ENCODE assay signal across 22 cellular contexts in the genomic region with DNA sequence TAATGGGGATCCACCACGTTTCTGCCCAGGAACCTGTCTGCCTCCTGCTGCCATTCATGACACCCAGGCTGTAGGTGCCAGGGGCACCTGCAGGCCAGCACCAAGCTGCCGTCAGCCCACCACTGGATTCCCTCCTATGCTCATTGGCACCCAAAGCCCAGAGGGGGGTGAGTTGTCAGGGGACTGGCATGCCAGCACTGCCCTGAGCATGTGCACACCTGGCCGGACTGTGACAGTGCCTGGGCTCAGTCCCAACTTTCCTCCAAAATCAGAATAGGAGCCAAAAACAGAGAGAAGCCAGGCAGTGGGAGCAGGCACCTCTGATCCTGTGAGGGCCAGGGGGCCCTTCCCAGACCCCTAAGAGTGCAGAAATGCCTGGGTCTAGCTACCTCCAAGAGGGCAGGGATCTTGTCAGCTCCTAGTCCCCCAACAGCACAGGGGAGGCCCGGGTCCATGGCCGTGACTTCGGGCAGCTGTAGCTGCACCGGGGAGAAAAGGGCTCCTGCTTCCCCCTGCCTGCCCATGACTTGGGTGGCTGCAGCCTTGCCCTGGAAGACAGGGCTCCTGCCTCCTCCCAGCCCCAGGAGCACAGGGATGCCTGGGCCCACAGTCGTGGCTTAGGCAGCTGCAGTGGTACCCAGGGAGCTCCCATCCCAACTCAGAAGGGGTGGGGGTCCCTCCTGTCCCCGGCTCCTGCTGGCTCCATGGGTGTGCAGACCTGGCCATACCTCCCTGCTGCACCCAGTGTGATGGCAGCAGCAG.
DNase-seq lines count a peak whose midpoint lies in the region; ATAC-seq, FAIRE-seq and TF ChIP-seq lines count a peak whose summit lies in the region.
"Had no signal": no experiment of that assay in that cellular context is flagged by ENCODE, and none has a peak within 500 bp of the region (broad histone marks: within the 10 kb centered on the region; RNA-seq: fewer than 3 reads in every experiment).

No MANE protein-coding gene starts in this region.

- no peak overlapping the region for H4K91ac ChIP-seq in IMR-90 (ENCODE audit: insufficient read depth, low read depth, low read length)
- no peak overlapping the region for H4K91ac ChIP-seq in mesenchymal stem cell (ENCODE audit: low read length)

- H3K27ac Mint-ChIP-seq in WTC11 = peak overlapping the region; percentile 15; the same call in 1 of the 2 replicates
- H3K27ac Mint-ChIP-seq: CD8-positive, alpha-beta T cell; HFFc6 had no signal

- H3K18ac ChIP-seq in IMR-90 (ENCODE audit: low read depth, low read length) (no peak overlapping the region), mesenchymal stem cell (ENCODE audit: low read depth in 1 of 2, low read length in 2 of 2) (no peak overlapping the region)

- no peak for TF ChIP-seq RAD21 in IMR-90 (IDR thresholded peaks at IDR 0.05; ENCODE audit: low read length)

- H3K27ac ChIP-seq in IMR-90 (ENCODE audit: insufficient read depth, low read length) (no peak overlapping the region), mesenchymal stem cell (ENCODE audit: low read length, poor library complexity, severe bottlenecking) (no peak overlapping the region)
- H3K27ac ChIP-seq: BLaER1 treated with 17β-estradiol and CSF1 and Interleukin-3, amounts not matched to agents 10 nM and 100 nM; KMS-11; RWPE1; SJSA1 had no signal

- intact Hi-C loops in IMR-90 (cut with micrococcal nuclease) = no loop called here

- no peak overlapping the region for H4K8ac ChIP-seq in IMR-90 (ENCODE audit: low read depth in 2 of 2, low read length in 2 of 2)
- H4K8ac ChIP-seq in mesenchymal stem cell (ENCODE audit: low read length) = peak overlapping the region; percentile 76

- H2AFZ ChIP-seq in IMR-90 (replicated peaks; ENCODE audit: low read length, poor library complexity) = peak overlapping the region; percentile 51
- H2AFZ ChIP-seq in mesenchymal stem cell (ENCODE audit: low read depth, low read length) = no peak overlapping the region

- H3K9me3 ChIP-seq in IMR-90 (ENCODE audit: control insufficient read depth, insufficient read depth, low read length) = no peaks in the 10 kb centered on the region
- H3K9me3 ChIP-seq in mesenchymal stem cell (ENCODE audit: control insufficient read depth, low read length) = no peaks in the 10 kb centered on the region
- H3K9me3 ChIP-seq: SJSA1 had no signal

- peaks cover 2% of the 10 kb centered on the region; the same call in 1 of the 2 replicates for H3K36me3 ChIP-seq in IMR-90 (ENCODE audit: control insufficient read depth, insufficient read depth, low read length)
- no peaks in the 10 kb centered on the region for H3K36me3 ChIP-seq in mesenchymal stem cell (ENCODE audit: control insufficient read depth in 1 of 2, insufficient read depth in 2 of 2, low read depth in 1 of 2, low read length in 2 of 2)
- H3K36me3 ChIP-seq: BLaER1 treated with 17β-estradiol and CSF1 and Interleukin-3, amounts not matched to agents 10 nM and 100 nM; SJSA1 had no signal

- H3K27me3 Mint-ChIP-seq in WTC11 (ENCODE audit: low read depth) = no peaks in the 10 kb centered on the region

- no peak overlapping the region for H2AK9ac ChIP-seq in IMR-90 (replicated peaks; ENCODE audit: low read depth, low read length, poor library complexity)

- H3K27me3 ChIP-seq in IMR-90 (ENCODE audit: control insufficient read depth, insufficient read depth, low read length) = no peaks in the 10 kb centered on the region
- H3K27me3 ChIP-seq in mesenchymal stem cell (ENCODE audit: control insufficient read depth in 1 of 2, insufficient read depth in 1 of 2, low read length in 2 of 2) = no peaks in the 10 kb centered on the region
- H3K27me3 ChIP-seq: BLaER1 treated with 17β-estradiol and CSF1 and Interleukin-3, amounts not matched to agents 10 nM and 100 nM; SJSA1 had no signal

- BruUV-seq in IMR-90 (replicated peaks; lab: Mats Ljungman, UMichigan) = no TSS peak

- no peak overlapping the region for H2BK12ac ChIP-seq in mesenchymal stem cell (ENCODE audit: low read length in 2 of 2)

- H3K9ac ChIP-seq in IMR-90 (ENCODE audit: low read depth, low read length) = no peak overlapping the region
- no peak overlapping the region for H3K9ac ChIP-seq in mesenchymal stem cell (ENCODE audit: low read length)
- H3K9ac ChIP-seq: BLaER1 treated with 17β-estradiol and CSF1 and Interleukin-3, amounts not matched to agents 10 nM and 100 nM; KMS-11 had no signal

- H4K5ac ChIP-seq in IMR-90 (ENCODE audit: low read depth, low read length) = no peak overlapping the region

- H3K4me3 ChIP-seq in IMR-90 (ENCODE audit: insufficient read depth, low read depth, low read length) (no peak overlapping the region), mesenchymal stem cell (ENCODE audit: insufficient read depth in 1 of 2, low read depth in 1 of 2, low read length in 2 of 2) (no peak overlapping the region)
- H3K4me3 ChIP-seq: BLaER1 treated with 17β-estradiol and CSF1 and Interleukin-3, amounts not matched to agents 10 nM and 100 nM; SJSA1 had no signal

- no peak for DNase-seq in IMR-90
- DNase-seq in WTC11 (ENCODE audit: low spot score) = no peak
- DNase-seq in mesenchymal stem cell = no peak
- no peak for DNase-seq in stimulated activated naive CD8-positive, alpha-beta T cell treated with anti-CD3 and anti-CD28 coated beads, Interleukin-15, Interleukin-2, amounts not matched to agents 100 U/mL and 50 U/mL, for 24 hours
- DNase-seq in frontal cortex (ENCODE audit: low spot score in 2 of 2) = no peak
- DNase-seq in GF-D8 (lab: John Stamatoyannopoulos, UW) = no peak
- DNase-seq: CD8-positive, alpha-beta T cell; DMS79; H7; HFFc6; NCI-H1417; NCI-H187; NCI-H2107; NCI-H2227 treated with DMSO at 0.1 percent for 48 hours; NCI-H524; PC-3 had no signal

- TF ChIP-seq CTCF in IMR-90 (conservative IDR thresholded peaks at IDR 0.05; ENCODE audit: low read depth, low read length) (no peak), WTC11 (IDR thresholded peaks at IDR 0.05) (no peak)

- H2BK5ac ChIP-seq in IMR-90 (ENCODE audit: low read depth, low read length, poor library complexity, severe bottlenecking) = no peak overlapping the region
- no peak overlapping the region for H2BK5ac ChIP-seq in mesenchymal stem cell (ENCODE audit: low read depth, low read length, poor library complexity, severe bottlenecking)

- POLR2A ChIA-PET in IMR-90 (lab: Charles Lee; ENCODE audit: unreplicated experiment) = interaction anchor here (0.6 kb wide), 1 partner anchor 30 kb away, joined by 3 read pairs; no protein-coding TSS in a partner anchor
- POLR2A ChIA-PET in WTC11 (lab: Charles Lee) = no interaction called here

- 100% methylated on average over 4 of the region's 9 CpGs; no CpG with 5 or more reads in 1 of the 2 experiments for WGBS in IMR-90 (ENCODE audit: extremely low coverage in 2 of 2, insufficient read length in 1 of 2), 2 experiments
- WGBS in mesenchymal stem cell = 86% methylated on average over 9 of the region's 9 CpGs

- H2BK120ac ChIP-seq in IMR-90 (ENCODE audit: low read depth, low read length) (no peak overlapping the region), mesenchymal stem cell (ENCODE audit: low read depth, low read length) (no peak overlapping the region)

- H3K4me1 ChIP-seq in IMR-90 (ENCODE audit: control insufficient read depth, insufficient read depth, low read length) (no peaks in the 10 kb centered on the region), mesenchymal stem cell (ENCODE audit: control insufficient read depth, insufficient read depth, low read depth, low read length) (no peaks in the 10 kb centered on the region)
- H3K4me1 ChIP-seq: BLaER1 treated with 17β-estradiol and CSF1 and Interleukin-3, amounts not matched to agents 10 nM and 100 nM; SJSA1 had no signal

- H2AK5ac ChIP-seq in IMR-90 (ENCODE audit: low read depth, low read length) = no peak overlapping the region
- H2AK5ac ChIP-seq in mesenchymal stem cell (ENCODE audit: low read length, severe bottlenecking) = no peak overlapping the region

- dilution Hi-C loops in IMR-90 (cut with HindIII; ENCODE audit: low sequenced_read_pairs, unreplicated experiment) = no loop called here

- no peak for TF ChIP-seq POLR2A in IMR-90 (IDR thresholded peaks at IDR 0.05; ENCODE audit: low read depth, low read length)

- no peak overlapping the region for H3K23ac ChIP-seq in IMR-90 (ENCODE audit: low read depth, low read length)
- H3K23ac ChIP-seq in mesenchymal stem cell (ENCODE audit: low read length in 2 of 2) = peak overlapping the region in 1 of 2 experiments; percentile 74

- H3K4ac ChIP-seq in IMR-90 (ENCODE audit: low read depth, low read length) = no peak overlapping the region
- no peak overlapping the region for H3K4ac ChIP-seq in mesenchymal stem cell (ENCODE audit: low read depth in 1 of 2, low read length in 2 of 2)

- in situ Hi-C loops in IMR-90 (cut with MboI; ENCODE audit: low sequenced_read_pairs) = no loop called here

- H3K14ac ChIP-seq in IMR-90 (replicated peaks; ENCODE audit: low read depth, low read length) (no peak overlapping the region), mesenchymal stem cell (ENCODE audit: low read length in 2 of 2) (peak overlapping the region in 1 of 2 experiments; percentile 36)

- CTCF ChIA-PET in IMR-90 (lab: Yijun Ruan, JAX) (interaction anchor here (0.7 kb wide), 1 partner anchor 69 kb away, joined by 3 read pairs; no protein-coding TSS in a partner anchor), WTC11 (lab: Charles Lee) (no interaction called here)

- peaks cover 18% of the 10 kb centered on the region for H3K4me1 Mint-ChIP-seq in WTC11

- no peak overlapping the region for H3K4me3 Mint-ChIP-seq in WTC11
- H3K4me3 Mint-ChIP-seq: CD8-positive, alpha-beta T cell; HFFc6 had no signal

- H3K9me3 Mint-ChIP-seq in WTC11 = peaks cover 6% of the 10 kb centered on the region
- H3K9me3 Mint-ChIP-seq: HFFc6 had no signal

- ATAC-seq in IMR-90 (ENCODE audit: low read depth) (no peak), WTC11 (no peak), GM18861 (IDR thresholded peaks at IDR 0.05; ENCODE audit: unreplicated experiment) (no peak)
- peak; percentile 36 for ATAC-seq in stimulated activated naive CD8-positive, alpha-beta T cell treated with anti-CD3 and anti-CD28 coated beads, Interleukin-15, Interleukin-2, amounts not matched to agents 100 U/mL and 50 U/mL, for 24 hours
- ATAC-seq: CD8-positive, alpha-beta T cell; PC-3 had no signal

- FAIRE-seq in frontal cortex (lab: Jason Lieb, UNC) = no peak
- FAIRE-seq: D721Med had no signal

- H3K56ac ChIP-seq in IMR-90 (ENCODE audit: extremely low read depth, insufficient read depth, low read length) = no peak overlapping the region

- H4K20me1 ChIP-seq in IMR-90 (ENCODE audit: insufficient read depth, low read length) = no peaks in the 10 kb centered on the region
- H4K20me1 ChIP-seq: BLaER1 treated with 17β-estradiol and CSF1 and Interleukin-3, amounts not matched to agents 10 nM and 100 nM had no signal

- no peak overlapping the region for H2BK15ac ChIP-seq in IMR-90 (ENCODE audit: low read depth, low read length)
- H2BK15ac ChIP-seq in mesenchymal stem cell (ENCODE audit: low read depth, poor library complexity, severe bottlenecking) = no peak overlapping the region

- H3K79me1 ChIP-seq in IMR-90 (ENCODE audit: low read depth in 1 of 2, low read length in 2 of 2) (no peaks in the 10 kb centered on the region), mesenchymal stem cell (replicated peaks; ENCODE audit: low read length, poor library complexity, severe bottlenecking) (no peaks in the 10 kb centered on the region)

- peaks cover 3% of the 10 kb centered on the region for H3K36me3 Mint-ChIP-seq in WTC11
- H3K36me3 Mint-ChIP-seq: CD8-positive, alpha-beta T cell had no signal

- H3K9me1 ChIP-seq in IMR-90 (ENCODE audit: insufficient read depth, low read length) = no peaks in the 10 kb centered on the region

- H3K4me2 ChIP-seq in IMR-90 (ENCODE audit: low read depth, low read length) (no peak overlapping the region), mesenchymal stem cell (ENCODE audit: low read length, poor library complexity, severe bottlenecking) (no peak overlapping the region)
- H3K4me2 ChIP-seq: BLaER1 treated with 17β-estradiol and CSF1 and Interleukin-3, amounts not matched to agents 10 nM and 100 nM; KMS-11 had no signal

- no peak overlapping the region for H2BK20ac ChIP-seq in IMR-90 (ENCODE audit: low read depth, low read length)
